In genomic region chr20:62269871-62270270, GRCh38 we compare ENCODE assay signal across 1 cellular context.
TF ChIP-seq lines count a peak whose summit lies in the region.

No MANE protein-coding gene starts in this region.

TF ChIP-seq in K562, 482 proteins besides CTCF, POLR2A, EP300 and RAD21:
- TF ChIP-seq ZNF780A (CRISPR knock-in tag; IDR thresholded peaks at IDR 0.05) (no peak), POLR2G (IDR thresholded peaks at IDR 0.05; ENCODE audit: low read depth, low read length) (peak; percentile 20; the same call in 1 of the 2 replicates)
